Comparison of ENCODE assay signal across 15 cellular contexts in genomic region chr21:43853851-43854772, GRCh38.
DNase-seq lines count a peak whose midpoint lies in the region; ATAC-seq lines count a peak whose summit lies in the region.
"Had no signal": no experiment of that assay in that cellular context is flagged by ENCODE, and none has a peak within 500 bp of the region (broad histone marks: within the 10 kb centered on the region; RNA-seq: fewer than 3 reads in every experiment).

No MANE protein-coding gene starts in this region.

- H3K27me3 Mint-ChIP-seq in dendritic cell treated with granulocyte-macrophage colony-stimulating factor and Interleukin-4, amounts not matched to agents 40 ng/mL and 50 ng/mL, for 4 days, result no peaks in the 10 kb centered on the region

- peak; percentile 23 for ATAC-seq in GM21360 (IDR thresholded peaks at IDR 0.05; ENCODE audit: unreplicated experiment)
- ATAC-seq in GM21423 (IDR thresholded peaks at IDR 0.05; ENCODE audit: unreplicated experiment), result no peak

- H3K27ac Mint-ChIP-seq in dendritic cell treated with granulocyte-macrophage colony-stimulating factor and Interleukin-4, amounts not matched to agents 40 ng/mL and 50 ng/mL, for 4 days, result peak overlapping the region; percentile 96

- peaks cover 12% of the 10 kb centered on the region for H3K9me3 Mint-ChIP-seq in dendritic cell treated with granulocyte-macrophage colony-stimulating factor and Interleukin-4, amounts not matched to agents 40 ng/mL and 50 ng/mL, for 4 days

- peaks cover 5% of the 10 kb centered on the region for H3K9me3 ChIP-seq in KOPT-K1 (ENCODE audit: insufficient read depth, low read length, poor library complexity, severe bottlenecking)
- H3K9me3 ChIP-seq: BE2C, tibial artery had no signal

- intact Hi-C loops in dendritic cell treated with granulocyte-macrophage colony-stimulating factor and Interleukin-4, amounts not matched to agents 40 ng/mL and 50 ng/mL, for 4 days (cut with micrococcal nuclease), result no loop called here

- peak overlapping the region; percentile 80 for H3K27ac ChIP-seq in KOPT-K1 (ENCODE audit: low read depth, low read length, poor library complexity, severe bottlenecking)
- H3K27ac ChIP-seq: parathyroid adenoma, tibial artery had no signal

- H3K4me3 Mint-ChIP-seq in dendritic cell treated with granulocyte-macrophage colony-stimulating factor and Interleukin-4, amounts not matched to agents 40 ng/mL and 50 ng/mL, for 4 days, result peak overlapping the region; percentile 68

- peaks cover 79% of the 10 kb centered on the region for H3K4me1 Mint-ChIP-seq in dendritic cell treated with granulocyte-macrophage colony-stimulating factor and Interleukin-4, amounts not matched to agents 40 ng/mL and 50 ng/mL, for 4 days (ENCODE audit: low read depth)

- DNase-seq in COLO668 (lab: John Stamatoyannopoulos, UW; ENCODE audit: unreplicated experiment) (peak; percentile 51), AML-193 (lab: John Stamatoyannopoulos, UW) (no peak), EL (no peak)
- DNase-seq: activated CD4-positive, alpha-beta T cell treated with anti-CD3 and anti-CD28 coated beads for 1 hour; BE2C; left ventricle myocardium superior; NCI-H446 treated with DMSO at 0.1 percent for 48 hours; SHP77 treated with DMSO at 0.1 percent for 48 hours; T-helper 9 cell; tibial artery had no signal

- no peaks in the 10 kb centered on the region for H3K36me3 ChIP-seq in KOPT-K1 (ENCODE audit: insufficient read depth, low read length)
- H3K36me3 ChIP-seq: BE2C, tibial artery had no signal

- H3K36me3 Mint-ChIP-seq in dendritic cell treated with granulocyte-macrophage colony-stimulating factor and Interleukin-4, amounts not matched to agents 40 ng/mL and 50 ng/mL, for 4 days (ENCODE audit: low read depth), result peaks cover 8% of the 10 kb centered on the region
